In genomic region chr12:47758584-47758833, GRCh38 we compare ENCODE assay signal across 8 cellular contexts. TPM values are rescaled to one million over a fixed set of nuclear protein-coding genes. Genes with fewer than 3 reads are reported as not detected.
A peak's percentile ranks its signal among the peaks of the same experiment; 100 is the strongest.
DNase-seq lines count a peak whose midpoint lies in the region; ATAC-seq, FAIRE-seq and TF ChIP-seq lines count a peak whose summit lies in the region.
"Had no signal": no experiment of that assay in that cellular context is flagged by ENCODE, and none has a peak within 500 bp of the region (broad histone marks: within the 10 kb centered on the region; RNA-seq: fewer than 3 reads in every experiment).

No MANE protein-coding gene starts in this region.

- H3K36me3 Mint-ChIP-seq in activated naive CD8-positive, alpha-beta T cell treated with anti-CD3 and anti-CD28 coated beads, Interleukin-2, amount 50 U/mL, for 24 hours (ENCODE audit: low read depth): no peaks in the 10 kb centered on the region

- peaks cover 7% of the 10 kb centered on the region for H3K27me3 Mint-ChIP-seq in activated naive CD8-positive, alpha-beta T cell treated with anti-CD3 and anti-CD28 coated beads, Interleukin-2, amount 50 U/mL, for 24 hours
- H3K27me3 Mint-ChIP-seq in stimulated activated naive CD8-positive, alpha-beta T cell treated with anti-CD3 and anti-CD28 coated beads, Interleukin-15, amount 100 ng/mL, for 72 hours: no peaks in the 10 kb centered on the region

- no peaks in the 10 kb centered on the region for H3K27me3 ChIP-seq in HUES6 (ENCODE audit: control insufficient read depth, insufficient read depth, low read length)

- H3K27ac Mint-ChIP-seq in activated naive CD8-positive, alpha-beta T cell treated with anti-CD3 and anti-CD28 coated beads, Interleukin-2, amount 50 U/mL, for 24 hours: no peak overlapping the region
- no peak overlapping the region for H3K27ac Mint-ChIP-seq in stimulated activated naive CD8-positive, alpha-beta T cell treated with anti-CD3 and anti-CD28 coated beads, Interleukin-15, amount 100 ng/mL, for 72 hours

- no peaks in the 10 kb centered on the region for H3K9me3 Mint-ChIP-seq in activated naive CD8-positive, alpha-beta T cell treated with anti-CD3 and anti-CD28 coated beads, Interleukin-2, amount 50 U/mL, for 24 hours
- H3K9me3 Mint-ChIP-seq in stimulated activated naive CD8-positive, alpha-beta T cell treated with anti-CD3 and anti-CD28 coated beads, Interleukin-15, amount 100 ng/mL, for 72 hours: no peaks in the 10 kb centered on the region

- no peak overlapping the region for H3K9ac ChIP-seq in HUES6 (ENCODE audit: low read length)
- H3K9ac ChIP-seq in kidney (ENCODE audit: low read length in 2 of 2): peak overlapping the region; percentile 57 to 76

- TF ChIP-seq CTCF in kidney (IDR thresholded peaks at IDR 0.05; ENCODE audit: borderline replicate concordance, extremely low read depth, insufficient read depth): no peak

- peaks cover 41% of the 10 kb centered on the region for H3K4me1 Mint-ChIP-seq in activated naive CD8-positive, alpha-beta T cell treated with anti-CD3 and anti-CD28 coated beads, Interleukin-2, amount 50 U/mL, for 24 hours
- H3K4me1 Mint-ChIP-seq in stimulated activated naive CD8-positive, alpha-beta T cell treated with anti-CD3 and anti-CD28 coated beads, Interleukin-15, amount 100 ng/mL, for 72 hours: peaks cover 58% of the 10 kb centered on the region

- no peak for FAIRE-seq in kidney (lab: Jason Lieb, UNC)

- H3K36me3 ChIP-seq in HUES6 (ENCODE audit: control insufficient read depth, insufficient read depth, low read length): no peaks in the 10 kb centered on the region
- peaks cover 2 to 12% of the 10 kb centered on the region in 2 donors for H3K36me3 ChIP-seq in kidney (ENCODE audit: control insufficient read depth in 1 of 2, insufficient read depth in 2 of 2, low read length in 2 of 2)

- no peak for ATAC-seq in activated naive CD8-positive, alpha-beta T cell treated with anti-CD3 and anti-CD28 coated beads, Interleukin-2, amount 50 U/mL, for 24 hours
- ATAC-seq in stimulated activated naive CD8-positive, alpha-beta T cell treated with anti-CD3 and anti-CD28 coated beads, Interleukin-15, amount 100 ng/mL, for 72 hours: no peak
- ATAC-seq in HG02884 (IDR thresholded peaks at IDR 0.05; ENCODE audit: unreplicated experiment): no peak

- H3K4me1 ChIP-seq in HUES6 (ENCODE audit: control insufficient read depth, insufficient read depth, low read length): peaks cover 45% of the 10 kb centered on the region
- H3K4me1 ChIP-seq in kidney (ENCODE audit: control insufficient read depth in 1 of 2, insufficient read depth in 1 of 2, low read depth in 1 of 2, low read length in 2 of 2): peaks cover 52 to 53% of the 10 kb centered on the region in 2 donors

- H3K27ac ChIP-seq in HUES6 (ENCODE audit: low read depth, low read length): no peak overlapping the region
- peak overlapping the region; percentile 81 to 92 for H3K27ac ChIP-seq in kidney (ENCODE audit: low read depth in 2 of 2, low read length in 2 of 2)

- H3K9me3 ChIP-seq in HUES6 (ENCODE audit: control insufficient read depth, insufficient read depth, low read depth, low read length) (no peaks in the 10 kb centered on the region), kidney (ENCODE audit: control insufficient read depth in 1 of 2, low read length in 2 of 2) (no peaks in the 10 kb centered on the region)

- intact Hi-C loops in kidney (cut with DNase I): no loop called here

- H3K4me3 ChIP-seq in HUES6 (ENCODE audit: low read depth, low read length): peak overlapping the region; percentile 74
- peak overlapping the region; percentile 54 to 73 for H3K4me3 ChIP-seq in kidney (ENCODE audit: low read length in 2 of 2)

- peak overlapping the region; percentile 36 for H3K4me3 Mint-ChIP-seq in activated naive CD8-positive, alpha-beta T cell treated with anti-CD3 and anti-CD28 coated beads, Interleukin-2, amount 50 U/mL, for 24 hours
- peak overlapping the region; percentile 42 to 86 for H3K4me3 Mint-ChIP-seq in stimulated activated naive CD8-positive, alpha-beta T cell treated with anti-CD3 and anti-CD28 coated beads, Interleukin-15, amount 100 ng/mL, for 72 hours

- DNase-seq in activated naive CD8-positive, alpha-beta T cell treated with anti-CD3 and anti-CD28 coated beads, Interleukin-2, amount 50 U/mL, for 24 hours: no peak
- DNase-seq in kidney (no peak), NCI-H2107 treated with DMSO at 0.1 percent for 48 hours (lab: John Stamatoyannopoulos, UW; ENCODE audit: unreplicated experiment) (no peak)
- DNase-seq in stimulated activated naive CD8-positive, alpha-beta T cell treated with anti-CD3 and anti-CD28 coated beads, Interleukin-15, amount 100 ng/mL, for 72 hours: no peak
- DNase-seq in stimulated activated CD4-positive, alpha-beta T cell treated with anti-CD3 and anti-CD28 coated beads, Interleukin-4, amount 100 ng/mL, for 1 hour: no peak

RNA-seq across cellular contexts. Expression of gene RAPGEF3, which starts 0.2 kb away (rescaled TPM):
- 179 TPM for total RNA-seq in kidney
- polyA plus RNA-seq in kidney (ENCODE audit: insufficient read depth, low read depth, low replicate concordance): 84.3 TPM

RNA-seq across cellular contexts. Expression of gene SLC48A1, which starts 14.5 kb away (rescaled TPM):
- 69.9 TPM for total RNA-seq in kidney
- 56.9 TPM for polyA plus RNA-seq in kidney (ENCODE audit: insufficient read depth, low read depth, low replicate concordance)

RNA-seq across cellular contexts. Expression of gene ENDOU, which starts 33.2 kb away (rescaled TPM):
- 0.91 TPM for total RNA-seq in kidney
- 0.28 TPM for polyA plus RNA-seq in kidney (ENCODE audit: insufficient read depth, low read depth, low replicate concordance)
- total RNA-seq: activated CD8-positive, alpha-beta memory T cell treated with anti-CD3 and anti-CD28 coated beads for 36 hours had no signal

RNA-seq across cellular contexts. Expression of gene RPAP3, which starts 52.7 kb away (rescaled TPM):
- total RNA-seq in kidney: 20.6 TPM
- polyA plus RNA-seq in kidney (ENCODE audit: insufficient read depth, low read depth, low replicate concordance): 15.6 TPM
